In the genomic region with DNA sequence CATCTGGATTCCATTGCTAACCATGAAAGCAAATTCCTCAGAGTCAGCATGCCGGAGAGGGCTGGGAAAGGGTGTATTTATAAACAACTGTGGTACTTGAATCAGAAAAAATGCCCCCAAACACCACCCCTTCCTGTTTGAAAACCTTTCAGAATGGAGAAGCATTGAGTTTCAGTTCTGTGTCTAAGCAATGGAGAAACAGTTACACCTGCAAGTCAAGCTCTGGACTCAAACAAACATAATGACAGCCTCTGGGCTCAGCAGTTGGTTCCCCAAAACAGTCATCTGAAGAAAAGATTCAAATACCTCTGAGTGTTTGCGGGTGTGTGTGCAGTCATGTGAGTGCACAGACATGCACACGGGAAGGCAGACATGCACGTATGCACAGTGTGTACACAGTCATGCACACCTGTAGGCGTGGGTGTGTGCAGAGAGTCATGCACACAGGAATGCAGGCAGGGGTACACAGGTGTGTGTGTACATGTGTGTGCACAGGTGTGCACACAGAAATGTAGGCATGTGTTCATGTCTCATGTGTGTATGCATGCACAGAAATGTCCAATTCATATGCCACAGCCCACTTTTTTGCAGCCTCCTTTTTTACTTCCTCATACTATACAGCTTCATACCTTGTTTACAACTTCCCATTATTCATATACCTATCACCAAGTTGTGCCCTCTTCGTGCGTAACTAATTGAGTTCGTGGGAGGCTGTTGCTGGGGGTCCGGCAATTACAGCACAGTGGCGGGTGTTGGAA, we compare ENCODE assay signal across 13 cellular contexts.
DNase-seq lines count a peak whose midpoint lies in the region; ATAC-seq and TF ChIP-seq lines count a peak whose summit lies in the region.
"Had no signal": no experiment of that assay in that cellular context is flagged by ENCODE, and none has a peak within 500 bp of the region (broad histone marks: within the 10 kb centered on the region; RNA-seq: fewer than 3 reads in every experiment).

No MANE protein-coding gene starts in this region.

- H3K9me3 ChIP-seq in naive thymus-derived CD4-positive, alpha-beta T cell (ENCODE audit: control insufficient read depth in 2 of 3, low read length in 3 of 3), result no peaks in the 10 kb centered on the region
- H3K9me3 ChIP-seq in uterus (no peaks in the 10 kb centered on the region), endodermal cell (ENCODE audit: control insufficient read depth, low read length) (peaks cover 3% of the 10 kb centered on the region)
- H3K9me3 ChIP-seq: esophagus squamous epithelium, vagina had no signal

- H3K9me3 Mint-ChIP-seq in naive thymus-derived CD4-positive, alpha-beta T cell, result peaks cover 0 to 10% (median 4%) of the 10 kb centered on the region in 11 donors
- peaks cover 9% of the 10 kb centered on the region for H3K9me3 Mint-ChIP-seq in endodermal cell

- ATAC-seq in GM18868 (IDR thresholded peaks at IDR 0.05; ENCODE audit: unreplicated experiment) (peak; percentile 75), HG03520 (IDR thresholded peaks at IDR 0.05; ENCODE audit: unreplicated experiment) (peak; percentile 67)
- peak; percentile 55 for ATAC-seq in naive thymus-derived CD4-positive, alpha-beta T cell

- H3K9ac ChIP-seq in endodermal cell (ENCODE audit: extremely low read depth, low read length, poor library complexity, severe bottlenecking), result no peak overlapping the region

- H3K4me1 Mint-ChIP-seq in naive thymus-derived CD4-positive, alpha-beta T cell, result no peaks in the 10 kb centered on the region
- H3K4me1 Mint-ChIP-seq in endodermal cell, result no peaks in the 10 kb centered on the region
- H3K4me1 Mint-ChIP-seq: mesothelial cell of epicardium had no signal

- no peaks in the 10 kb centered on the region for H3K27me3 ChIP-seq in naive thymus-derived CD4-positive, alpha-beta T cell (ENCODE audit: control insufficient read depth in 2 of 2, insufficient read depth in 2 of 2, low read length in 2 of 2)
- H3K27me3 ChIP-seq in uterus, result no peaks in the 10 kb centered on the region
- peaks cover 4% of the 10 kb centered on the region for H3K27me3 ChIP-seq in endodermal cell (ENCODE audit: control insufficient read depth, insufficient read depth, low read length, poor library complexity, severe bottlenecking)
- H3K27me3 ChIP-seq: vagina had no signal

- DNase-seq in H4 (ENCODE audit: low spot score) (peak; percentile 39), uterus (no peak), HPDE6-E6E7 (ENCODE audit: extremely low spot score) (no peak), NCI-H2227 treated with DMSO at 0.1 percent for 48 hours (lab: John Stamatoyannopoulos, UW) (no peak), endodermal cell (no peak)
- DNase-seq in naive thymus-derived CD4-positive, alpha-beta T cell, result no peak
- DNase-seq: activated effector memory CD4-positive, alpha-beta T cell treated with Interleukin-2 at 50 U/mL for 16 hours; esophagus squamous epithelium; T-helper 1 cell had no signal

- TF ChIP-seq CTCF in uterus (IDR thresholded peaks at IDR 0.05), result no peak
- TF ChIP-seq CTCF in endodermal cell (conservative IDR thresholded peaks at IDR 0.05), result no peak

- intact Hi-C loops in naive thymus-derived CD4-positive, alpha-beta T cell (cut with micrococcal nuclease), result loop anchor here in 1 of 2 donors (10.0 kb wide), 1 partner anchor 56 kb away; no protein-coding TSS in a partner anchor
- intact Hi-C loops in uterus (cut with DNase I; ENCODE audit: low total_unique reads), result no loop called here

- peaks cover 7 to 47% (median 23%) of the 10 kb centered on the region in 5 donors for H3K27me3 Mint-ChIP-seq in naive thymus-derived CD4-positive, alpha-beta T cell
- peaks cover 2% of the 10 kb centered on the region for H3K27me3 Mint-ChIP-seq in endodermal cell (ENCODE audit: insufficient read depth)

- no peak overlapping the region for H3K4me3 Mint-ChIP-seq in naive thymus-derived CD4-positive, alpha-beta T cell
- H3K4me3 Mint-ChIP-seq in endodermal cell, result no peak overlapping the region
- H3K4me3 Mint-ChIP-seq: mesothelial cell of epicardium had no signal

- POLR2A ChIA-PET in naive thymus-derived CD4-positive, alpha-beta T cell (lab: Charles Lee), result no interaction called here

- no peaks in the 10 kb centered on the region for H3K36me3 ChIP-seq in naive thymus-derived CD4-positive, alpha-beta T cell (ENCODE audit: control insufficient read depth in 2 of 3, insufficient read depth in 3 of 3, low read length in 3 of 3)
- H3K36me3 ChIP-seq in uterus (no peaks in the 10 kb centered on the region), endodermal cell (ENCODE audit: control insufficient read depth, insufficient read depth, low read length) (no peaks in the 10 kb centered on the region)
- H3K36me3 ChIP-seq: esophagus squamous epithelium, vagina had no signal

- H3K4me3 ChIP-seq in naive thymus-derived CD4-positive, alpha-beta T cell (ENCODE audit: low read length), result no peak overlapping the region
- H3K4me3 ChIP-seq in uterus (no peak overlapping the region), endodermal cell (ENCODE audit: low read length) (no peak overlapping the region)
- H3K4me3 ChIP-seq: esophagus squamous epithelium, vagina had no signal

- peaks cover 0 to 4% (median 0%) of the 10 kb centered on the region in 5 donors for H3K36me3 Mint-ChIP-seq in naive thymus-derived CD4-positive, alpha-beta T cell
- no peaks in the 10 kb centered on the region for H3K36me3 Mint-ChIP-seq in endodermal cell (ENCODE audit: low read depth)
- H3K36me3 Mint-ChIP-seq: mesothelial cell of epicardium had no signal

- no peak overlapping the region for H3K27ac Mint-ChIP-seq in naive thymus-derived CD4-positive, alpha-beta T cell
- H3K27ac Mint-ChIP-seq in endodermal cell, result no peak overlapping the region
- H3K27ac Mint-ChIP-seq: mesothelial cell of epicardium had no signal

- TF ChIP-seq POLR2A in uterus (IDR thresholded peaks at IDR 0.05), result no peak

- WGBS in endodermal cell (ENCODE audit: insufficient coverage in 1 of 2, insufficient read length in 1 of 2), 2 experiments, result 91 to 97% methylated on average over 10 of the region's 10 CpGs

- H3K4me1 ChIP-seq in naive thymus-derived CD4-positive, alpha-beta T cell (ENCODE audit: control insufficient read depth in 2 of 2, insufficient read depth in 2 of 2, low read length in 2 of 2), result no peaks in the 10 kb centered on the region
- no peaks in the 10 kb centered on the region for H3K4me1 ChIP-seq in uterus
- H3K4me1 ChIP-seq in endodermal cell (ENCODE audit: control insufficient read depth, insufficient read depth, low read length), result no peaks in the 10 kb centered on the region

- no peak overlapping the region for H3K27ac ChIP-seq in naive thymus-derived CD4-positive, alpha-beta T cell (ENCODE audit: low read depth, low read length)
- H3K27ac ChIP-seq in uterus (no peak overlapping the region), endodermal cell (ENCODE audit: low read depth, low read length) (no peak overlapping the region)
- H3K27ac ChIP-seq: esophagus squamous epithelium, vagina had no signal

- CTCF ChIA-PET in naive thymus-derived CD4-positive, alpha-beta T cell (lab: Charles Lee), result no interaction called here
